ENCODE assay signal across 14 cellular contexts in genomic region chr7:76356115-76356514, GRCh38. TPM values are rescaled to one million over a fixed set of nuclear protein-coding genes. Genes with fewer than 3 reads are reported as not detected.
DNase-seq lines count a peak whose midpoint lies in the region; ATAC-seq and TF ChIP-seq lines count a peak whose summit lies in the region.
"Had no signal": no experiment of that assay in that cellular context is flagged by ENCODE, and none has a peak within 500 bp of the region (broad histone marks: within the 10 kb centered on the region; RNA-seq: fewer than 3 reads in every experiment).

No MANE protein-coding gene starts in this region.

- dilution Hi-C loops in mammary epithelial cell (cut with HindIII; ENCODE audit: low sequenced_read_pairs) = no loop called here

- H3K27me3 ChIP-seq in SK-N-SH (ENCODE audit: insufficient read depth) (no peaks in the 10 kb centered on the region), MG63 (no peaks in the 10 kb centered on the region), mammary epithelial cell (ENCODE audit: insufficient read depth, low read length) (no peaks in the 10 kb centered on the region), neural cell (ENCODE audit: insufficient read depth, low read depth, low read length) (no peaks in the 10 kb centered on the region)
- H3K27me3 ChIP-seq: adrenal gland had no signal

- H4K20me1 ChIP-seq in SK-N-SH (ENCODE audit: insufficient read depth) (peaks cover 69% of the 10 kb centered on the region), mammary epithelial cell (ENCODE audit: insufficient read depth, low read length) (peaks cover 39% of the 10 kb centered on the region), neural cell (ENCODE audit: insufficient read depth) (peaks cover 28% of the 10 kb centered on the region)

- H3K4me1 ChIP-seq in SK-N-SH (ENCODE audit: control insufficient read depth in 1 of 2, insufficient read depth in 2 of 2, low read depth in 1 of 2, low read length in 1 of 2) (peaks cover 21 to 23% of the 10 kb centered on the region in 2 experiments; a peak in 3 of 4 replicates), mammary epithelial cell (ENCODE audit: insufficient read depth, low read length) (peaks cover 19% of the 10 kb centered on the region)

- H3F3A ChIP-seq in SK-N-SH (replicated peaks; ENCODE audit: insufficient read depth) (peaks cover 7% of the 10 kb centered on the region), neural cell (ENCODE audit: insufficient read depth, low read length, poor library complexity, severe bottlenecking) (peaks cover 10% of the 10 kb centered on the region)

- POLR2A ChIA-PET in SK-N-SH (lab: Yijun Ruan, JAX) = no interaction called here

- no peak for TF ChIP-seq CTCF in SK-N-SH (IDR thresholded peaks at IDR 0.05)
- no peak for TF ChIP-seq CTCF in mammary epithelial cell (conservative IDR thresholded peaks at IDR 0.05 in 1 of 2, IDR thresholded peaks at IDR 0.05 in 1 of 2; ENCODE audit: extremely low read depth in 1 of 2, insufficient read depth in 1 of 2, low read depth in 1 of 2, low read length in 2 of 2)
- no peak for TF ChIP-seq CTCF in neural cell (IDR thresholded peaks at IDR 0.05; ENCODE audit: poor library complexity, severe bottlenecking)

- CTCF ChIA-PET in SK-N-SH (lab: Yijun Ruan, JAX) = interaction anchor here (1.0 to 1.3 kb wide), 2 partner anchors 14 to 38 kb away, joined by 3 to 4 read pairs; no protein-coding TSS in a partner anchor
- CTCF ChIA-PET in mammary epithelial cell (lab: Charles Lee; ENCODE audit: low non-redundant PET) = no interaction called here

- WGBS in SK-N-SH (ENCODE audit: low lambda C conversion rate) = 68% methylated on average over 4 of the region's 4 CpGs
- WGBS in mammary epithelial cell (ENCODE audit: low coverage, missing lambda C conversion rate) = 92% methylated on average over 4 of the region's 4 CpGs

- TF ChIP-seq RAD21 in SK-N-SH (IDR thresholded peaks at IDR 0.05; ENCODE audit: low read length) (no peak), neural cell (conservative IDR thresholded peaks at IDR 0.05) (no peak)

- TF ChIP-seq EP300 in SK-N-SH (IDR thresholded peaks at IDR 0.05; ENCODE audit: borderline replicate concordance in 1 of 2, low read depth in 1 of 2, low read length in 1 of 2) (no peak), neural cell (conservative IDR thresholded peaks at IDR 0.05; ENCODE audit: poor library complexity, severe bottlenecking) (no peak)

- peak overlapping the region in 1 of 2 experiments; percentile 82; a peak in 2 of 4 replicates for H3K4me3 ChIP-seq in SK-N-SH (ENCODE audit: low read depth in 2 of 2, low read length in 1 of 2)
- peak overlapping the region; percentile 96 for H3K4me3 ChIP-seq in MG63
- peak overlapping the region in 2 of 3 experiments; percentile 89 to 94 for H3K4me3 ChIP-seq in mammary epithelial cell (replicated peaks in 1 of 3; ENCODE audit: insufficient read depth in 1 of 3, low read depth in 2 of 3, low read length in 3 of 3)
- H3K4me3 ChIP-seq in neural cell (ENCODE audit: low read length) = peak overlapping the region; percentile 99

- DNase-seq in SK-N-SH (no peak), MG63 (no peak), mammary epithelial cell (no peak), cerebellar cortex (ENCODE audit: low spot score) (no peak)
- no peak for DNase-seq in stimulated activated CD4-positive, alpha-beta T cell treated with anti-CD3 and anti-CD28 coated beads, Interleukin-12 subunit alpha, Interleukin-12 subunit beta, amount 100 ng/mL, for 4 hours
- DNase-seq: activated CD4-positive, alpha-beta T cell treated with anti-CD3 and anti-CD28 coated beads, Interleukin-2, amount 10 ng/mL, durations not matched to agents 7 days and 5 days; effector CD8-positive, alpha-beta T cell; NCI-H524 treated with DMSO at 0.1 percent for 48 hours; SIG-M5; stimulated activated CD4-positive, alpha-beta T cell treated with anti-CD3 and anti-CD28 coated beads, Interleukin-4, amount 100 ng/mL, for 24 hours had no signal

- H3K27ac ChIP-seq in SK-N-SH (ENCODE audit: low read depth in 2 of 2, low read length in 1 of 2) (peak overlapping the region in 1 of 2 experiments; percentile 92; a peak in 1 of 4 replicates), mammary epithelial cell (ENCODE audit: insufficient read depth, low read depth, low read length) (peak overlapping the region; percentile 92), neural cell (ENCODE audit: low read length) (peak overlapping the region; percentile 99)

- H3K9me3 ChIP-seq in SK-N-SH = no peaks in the 10 kb centered on the region
- no peaks in the 10 kb centered on the region for H3K9me3 ChIP-seq in MG63
- H3K9me3 ChIP-seq in mammary epithelial cell (replicated peaks; ENCODE audit: insufficient read depth, low read length) = no peaks in the 10 kb centered on the region
- H3K9me3 ChIP-seq in neural cell (ENCODE audit: low read length) = no peaks in the 10 kb centered on the region
- H3K9me3 ChIP-seq: adrenal gland had no signal

- H3K36me3 ChIP-seq in SK-N-SH (replicated peaks in 1 of 2; ENCODE audit: control insufficient read depth in 1 of 2, insufficient read depth in 2 of 2, low read length in 1 of 2) (peaks cover 28 to 56% of the 10 kb centered on the region in 2 experiments), MG63 (peaks cover 52% of the 10 kb centered on the region), mammary epithelial cell (ENCODE audit: insufficient read depth, low read length) (peaks cover 20% of the 10 kb centered on the region), neural cell (ENCODE audit: insufficient read depth, low read length) (peaks cover 17% of the 10 kb centered on the region)
- H3K36me3 ChIP-seq: adrenal gland had no signal

- intact Hi-C loops in mammary epithelial cell (cut with micrococcal nuclease) = no loop called here

- in situ Hi-C loops in mammary epithelial cell (cut with MboI; ENCODE audit: low sequenced_read_pairs in 2 of 2) = loop anchor here in 1 of 2 donors (5.0 kb wide), 1 partner anchor 66 kb away; the partner anchor contains the start of gene ZP3

- H2AFZ ChIP-seq in SK-N-SH (ENCODE audit: low read depth) (no peak overlapping the region), mammary epithelial cell (ENCODE audit: low read depth, low read length) (no peak overlapping the region), neural cell (ENCODE audit: low read depth, low read length) (no peak overlapping the region)

- H3K9me2 ChIP-seq in SK-N-SH (no peaks in the 10 kb centered on the region), neural cell (ENCODE audit: insufficient read depth, low read length) (no peaks in the 10 kb centered on the region)

- H3K4me2 ChIP-seq in SK-N-SH = peak overlapping the region; percentile 80
- H3K4me2 ChIP-seq in mammary epithelial cell (ENCODE audit: insufficient read depth, low read depth, low read length) = peak overlapping the region; percentile 95
- peak overlapping the region; percentile 85 for H3K4me2 ChIP-seq in neural cell (ENCODE audit: low read length)

- ATAC-seq in SK-N-SH treated with all-trans-retinoic acid at 6 μM for 48 hours = no peak
- ATAC-seq in HG03439 (IDR thresholded peaks at IDR 0.05; ENCODE audit: unreplicated experiment) = no peak

- BruUV-seq in mammary epithelial cell (replicated peaks; lab: Mats Ljungman, UMichigan) = no TSS peak

- H3K79me2 ChIP-seq in SK-N-SH (ENCODE audit: insufficient read depth) (peaks cover 76% of the 10 kb centered on the region), mammary epithelial cell (ENCODE audit: insufficient read depth, low read length) (peaks cover 77% of the 10 kb centered on the region), neural cell (replicated peaks; ENCODE audit: insufficient read depth, low read length) (peaks cover 72% of the 10 kb centered on the region)

- H3K9ac ChIP-seq in SK-N-SH (peak overlapping the region; percentile 93; the same call in 1 of the 2 replicates), mammary epithelial cell (ENCODE audit: insufficient read depth, low read length) (no peak overlapping the region), neural cell (ENCODE audit: low read length) (peak overlapping the region; percentile 100)

TF ChIP-seq in SK-N-SH, 30 proteins besides CTCF, POLR2A, EP300 and RAD21 (continues in another document):
- no peak for TF ChIP-seq NFIC (IDR thresholded peaks at IDR 0.05; ENCODE audit: borderline replicate concordance)

TF ChIP-seq in SK-N-SH treated with all-trans-retinoic acid at 6 μM for 48 hours, 23 proteins besides CTCF, POLR2A, EP300 and RAD21 (continues in another document):
- TF ChIP-seq CSDC2 (CRISPR knock-in tag; IDR thresholded peaks at IDR 0.05) (no peak), ARNTL (CRISPR knock-in tag; IDR thresholded peaks at IDR 0.05; ENCODE audit: borderline replicate concordance, low read depth) (no peak), ZFP3 (CRISPR knock-in tag; IDR thresholded peaks at IDR 0.05) (no peak), BACH2 (CRISPR knock-in tag; IDR thresholded peaks at IDR 0.05; ENCODE audit: borderline replicate concordance) (no peak)

TF ChIP-seq in neural cell, 6 proteins besides CTCF, POLR2A, EP300 and RAD21 (continues in another document):
- no peak for TF ChIP-seq MXI1 (conservative IDR thresholded peaks at IDR 0.05; ENCODE audit: poor library complexity, severe bottlenecking)
- TF ChIP-seq POLR2AphosphoS5 (IDR thresholded peaks at IDR 0.05) = no peak
- TF ChIP-seq TAF1 (IDR thresholded peaks at IDR 0.05; ENCODE audit: low read depth) = no peak

RNA-seq across cellular contexts. Expression of gene YWHAG, which starts 2.7 kb away (rescaled TPM):
- 60.4 and 78.0 TPM in 2 replicates for polyA plus RNA-seq in SK-N-SH (2012; rRNA removed)
- 69.7 and 76.5 TPM in 2 replicates for polyA plus RNA-seq in SK-N-SH (2012; cell fraction: cytosol; rRNA removed)
- 49.2 and 56.0 TPM in 2 replicates for polyA plus RNA-seq in SK-N-SH (2012; cell fraction: nucleus; rRNA removed)
- 74.2 and 95.2 TPM in 2 replicates for total RNA-seq in MG63 (2014; rRNA removed; shearing (Covaris generic); ENCODE audit: low replicate concordance)
- 100 to 1,000 TPM; 155 to 227 TPM for total RNA-seq in mammary epithelial cell
- polyA plus RNA-seq in mammary epithelial cell = 74.1 TPM
- 151 TPM for polyA minus RNA-seq in mammary epithelial cell
- 276 and 284 TPM in 2 replicates for polyA plus RNA-seq in neural cell
- polyA minus RNA-seq in neural cell = 511 and 557 TPM in 2 replicates

RNA-seq across cellular contexts. Expression of gene SSC4D, which starts 53.4 kb away (rescaled TPM):
- polyA plus RNA-seq in SK-N-SH (2012; rRNA removed) (1.6 and 2.0 TPM in 2 replicates), mammary epithelial cell (0.93 TPM), neural cell (2.5 TPM in 1 of 2 replicates, not detected in the other)
- polyA plus RNA-seq in SK-N-SH (2012; cell fraction: cytosol; rRNA removed) = 0.75 and 1.3 TPM in 2 replicates
- 3.3 and 5.8 TPM in 2 replicates for polyA plus RNA-seq in SK-N-SH (2012; cell fraction: nucleus; rRNA removed)
- total RNA-seq in MG63 (2014; rRNA removed; shearing (Covaris generic); ENCODE audit: low replicate concordance) = not detected in 2 replicates
- total RNA-seq in mammary epithelial cell = 1 to 10 TPM in 1 of 2 donors, under 1 TPM in 1; 0.42 to 1.3 TPM
- polyA minus RNA-seq in mammary epithelial cell (not detected), neural cell (1.2 and 1.3 TPM in 2 replicates)

RNA-seq across cellular contexts. Expression of gene HSPB1, which starts 53.6 kb away (rescaled TPM):
- polyA plus RNA-seq in SK-N-SH (2012; rRNA removed) (439 and 824 TPM in 2 replicates), mammary epithelial cell (420 TPM), neural cell (1.4 and 1.8 TPM in 2 replicates)
- polyA plus RNA-seq in SK-N-SH (2012; cell fraction: cytosol; rRNA removed) = 324 and 487 TPM in 2 replicates
- 369 and 776 TPM in 2 replicates for polyA plus RNA-seq in SK-N-SH (2012; cell fraction: nucleus; rRNA removed)
- total RNA-seq in MG63 (2014; rRNA removed; shearing (Covaris generic); ENCODE audit: low replicate concordance) = 68.7 and 72.8 TPM in 2 replicates
- total RNA-seq in mammary epithelial cell = 100 to 1,000 TPM; 523 to 862 TPM
- polyA minus RNA-seq in mammary epithelial cell (132 TPM), neural cell (0.69 TPM in 1 of 2 replicates, not detected in the other)

Comparison
In these comparisons a context has a peak if more than half of its experiments do, and no peak if none do; other contexts are left out.
1. RNA of gene HSPB1, which starts 53.6 kb away (polyA plus RNA-seq): 324 to 824 TPM in SK-N-SH and 420 TPM in mammary epithelial cell (single experiment); 1.4 to 1.8 TPM in neural cell; every median in the first group is over 100 times any median in the second.
2. Peak in every context shown above with its lines, with median percentiles within 50 percentile points of each other: H3K4me2 ChIP-seq.